Comparison of ENCODE assay signal across 24 cellular contexts in genomic region chr5:113219695-113220094, GRCh38.
A peak's percentile ranks its signal among the peaks of the same experiment; 100 is the strongest.
DNase-seq lines count a peak whose midpoint lies in the region; ATAC-seq and TF ChIP-seq lines count a peak whose summit lies in the region.
"Had no signal": no experiment of that assay in that cellular context is flagged by ENCODE, and none has a peak within 500 bp of the region (broad histone marks: within the 10 kb centered on the region; RNA-seq: fewer than 3 reads in every experiment).

No MANE protein-coding gene starts in this region.

- no TSS peak for BruUV-seq in PC-3 (replicated peaks; lab: Mats Ljungman, UMichigan)

- POLR2A ChIA-PET in PC-3 (lab: Charles Lee; ENCODE audit: unreplicated experiment): no interaction called here

- H3K27ac Mint-ChIP-seq in endothelial cell (ENCODE audit: unreplicated experiment): peak overlapping the region; percentile 59
- peak overlapping the region; percentile 61 to 86 (median 66) for H3K27ac Mint-ChIP-seq in nephron
- H3K27ac Mint-ChIP-seq: CD4-positive, alpha-beta memory T cell had no signal

- no peak overlapping the region for H3K9ac ChIP-seq in PC-3 (ENCODE audit: low read length)
- H3K9ac ChIP-seq: BLaER1 treated with 17β-estradiol and CSF1 and Interleukin-3, amounts not matched to agents 10 nM and 100 nM; GM23248 had no signal

- H3K9me3 ChIP-seq in cardiac muscle cell (ENCODE audit: low read depth): no peaks in the 10 kb centered on the region
- H3K9me3 ChIP-seq in PC-3 (ENCODE audit: low read length): no peaks in the 10 kb centered on the region
- H3K9me3 ChIP-seq: BLaER1 treated with 17β-estradiol and CSF1 and Interleukin-3, amounts not matched to agents 10 nM and 100 nM had no signal

- H3K4me2 ChIP-seq in PC-3 (ENCODE audit: low read length): no peak overlapping the region
- H3K4me2 ChIP-seq: BLaER1 treated with 17β-estradiol and CSF1 and Interleukin-3, amounts not matched to agents 10 nM and 100 nM had no signal

- H4K20me1 ChIP-seq in PC-3 (ENCODE audit: low read length): no peaks in the 10 kb centered on the region
- H4K20me1 ChIP-seq: BLaER1 treated with 17β-estradiol and CSF1 and Interleukin-3, amounts not matched to agents 10 nM and 100 nM had no signal

- H3K79me2 ChIP-seq in PC-3 (ENCODE audit: low read length): no peaks in the 10 kb centered on the region

- H3K4me3 ChIP-seq in cardiac muscle cell: no peak overlapping the region
- no peak overlapping the region for H3K4me3 ChIP-seq in PC-3 (ENCODE audit: low read length)
- H3K4me3 ChIP-seq: BLaER1 treated with 17β-estradiol and CSF1 and Interleukin-3, amounts not matched to agents 10 nM and 100 nM; GM12878; GM23248 had no signal

- no peaks in the 10 kb centered on the region for H3K9me2 ChIP-seq in PC-3 (replicated peaks; ENCODE audit: low read length)

- H3K36me3 Mint-ChIP-seq in endothelial cell (ENCODE audit: low read depth, unreplicated experiment): peaks cover 5% of the 10 kb centered on the region
- H3K36me3 Mint-ChIP-seq in nephron (ENCODE audit: low read depth): no peaks in the 10 kb centered on the region

- ATAC-seq in Right ventricle myocardium superior (ENCODE audit: poor library complexity): no peak
- peak; percentile 68 for ATAC-seq in PC-3
- no peak for ATAC-seq in HG03280 (IDR thresholded peaks at IDR 0.05; ENCODE audit: unreplicated experiment)
- ATAC-seq: GM12878, Right ventricle myocardium inferior had no signal

- H3K27me3 Mint-ChIP-seq in endothelial cell (ENCODE audit: unreplicated experiment): peaks cover 3% of the 10 kb centered on the region
- H3K27me3 Mint-ChIP-seq in nephron (ENCODE audit: low read depth): no peaks in the 10 kb centered on the region

- H2AFZ ChIP-seq in PC-3 (ENCODE audit: low read length): no peak overlapping the region
- H2AFZ ChIP-seq: GM23248 had no signal

- CTCF ChIA-PET in PC-3 (lab: Charles Lee): no interaction called here

- intact Hi-C loops in Right ventricle myocardium superior (cut with DNase I) (loop anchor here (5.0 kb wide), 2 partner anchors 38 to 73 kb away; no protein-coding TSS in a partner anchor), PC-3 (cut with micrococcal nuclease) (no loop called here)

- H3K27me3 ChIP-seq in cardiac muscle cell: no peaks in the 10 kb centered on the region
- no peaks in the 10 kb centered on the region for H3K27me3 ChIP-seq in PC-3 (ENCODE audit: low read length)
- H3K27me3 ChIP-seq: BLaER1 treated with 17β-estradiol and CSF1 and Interleukin-3, amounts not matched to agents 10 nM and 100 nM had no signal

- DNase-seq in cardiac muscle cell (ENCODE audit: low read depth in 1 of 2, low spot score in 1 of 2) (no peak), Right ventricle myocardium superior (no peak), PC-3 (peak; percentile 54), endothelial cell (ENCODE audit: low spot score) (no peak), GM20000 (ENCODE audit: low spot score) (no peak)
- DNase-seq in activated effector memory CD4-positive, alpha-beta T cell treated with anti-CD3 and anti-CD28 coated beads, Interleukin-2, amount 50 U/mL, for 16 hours: no peak
- DNase-seq: Caco-2; CD4-positive, alpha-beta memory T cell; DMS 273 treated with DMSO at 0.1 percent for 48 hours; DMS79 treated with DMSO at 0.1 percent for 48 hours; GM23248; HCEC 1CT; KG1; NCI-H1105 treated with DMSO at 0.1 percent for 48 hours; NCI-H2029 treated with DMSO at 0.1 percent for 48 hours; NCI-H2171; NCI-H345 had no signal

- no peaks in the 10 kb centered on the region for H3F3A ChIP-seq in PC-3 (ENCODE audit: low read length, unreplicated experiment)

- no peaks in the 10 kb centered on the region for H3K9me3 Mint-ChIP-seq in endothelial cell (ENCODE audit: unreplicated experiment)
- no peaks in the 10 kb centered on the region for H3K9me3 Mint-ChIP-seq in nephron

- H3K36me3 ChIP-seq in cardiac muscle cell (no peaks in the 10 kb centered on the region), PC-3 (ENCODE audit: low read depth, low read length) (no peaks in the 10 kb centered on the region)
- H3K36me3 ChIP-seq: BLaER1 treated with 17β-estradiol and CSF1 and Interleukin-3, amounts not matched to agents 10 nM and 100 nM had no signal

- H3K4me1 Mint-ChIP-seq in endothelial cell (ENCODE audit: unreplicated experiment): peaks cover 36% of the 10 kb centered on the region
- H3K4me1 Mint-ChIP-seq in nephron: peaks cover 66% of the 10 kb centered on the region

- H3K27ac ChIP-seq in cardiac muscle cell (peak overlapping the region; percentile 92), PC-3 (ENCODE audit: low read length) (no peak overlapping the region)
- H3K27ac ChIP-seq: 22Rv1; BLaER1 treated with 17β-estradiol and CSF1 and Interleukin-3, amounts not matched to agents 10 nM and 100 nM; GM23248; HL-60 had no signal

- no peak for TF ChIP-seq CTCF in cardiac muscle cell (IDR thresholded peaks at IDR 0.05; ENCODE audit: low read depth, low read length)
- TF ChIP-seq CTCF in PC-3 (conservative IDR thresholded peaks at IDR 0.05; ENCODE audit: low read depth, low read length): no peak
- no peak for TF ChIP-seq CTCF in endothelial cell (IDR thresholded peaks at IDR 0.05; ENCODE audit: unreplicated experiment)
- no peak for TF ChIP-seq CTCF in nephron (IDR thresholded peaks at IDR 0.05; ENCODE audit: unreplicated experiment in 3 of 3)
- TF ChIP-seq CTCF in GM20000 (IDR thresholded peaks at IDR 0.05; ENCODE audit: extremely low read depth, missing control alignments): no peak

- H3K4me1 ChIP-seq in cardiac muscle cell (ENCODE audit: low read depth): peaks cover 49% of the 10 kb centered on the region
- H3K4me1 ChIP-seq in PC-3 (ENCODE audit: insufficient read depth, low read length): peaks cover 32% of the 10 kb centered on the region
- H3K4me1 ChIP-seq: BLaER1 treated with 17β-estradiol and CSF1 and Interleukin-3, amounts not matched to agents 10 nM and 100 nM; Caco-2 had no signal

- H3K4me3 Mint-ChIP-seq in endothelial cell (ENCODE audit: unreplicated experiment) (no peak overlapping the region), nephron (no peak overlapping the region)
- H3K4me3 Mint-ChIP-seq: CD4-positive, alpha-beta memory T cell had no signal
